Comparison of ENCODE assay signal across 25 cellular contexts in genomic region chr3:152944671-152945070, GRCh38.
"Had no signal": no experiment of that assay in that cellular context is flagged by ENCODE, and none has a peak within 500 bp of the region (broad histone marks: within the 10 kb centered on the region; RNA-seq: fewer than 3 reads in every experiment).

No MANE protein-coding gene starts in this region.

- H3K9me3 ChIP-seq: MG63, SJCRH30 had no signal

- H3K36me3 ChIP-seq: MG63, SJCRH30 had no signal

- H3K27me3 ChIP-seq: MG63, SJCRH30 had no signal

- H3K27ac ChIP-seq: RWPE1, SJCRH30 had no signal

- H3K4me3 ChIP-seq: MG63, SJCRH30 had no signal

- FAIRE-seq: HepG2, RCC 7860 had no signal

- H3K4me1 ChIP-seq: SJCRH30 had no signal

- DNase-seq: IMR-90, Karpas-422, KG1, MG63, NCI-H1092, NCI-H1105 treated with DMSO at 0.1 percent for 48 hours, NCI-H1417 treated with DMSO at 0.1 percent for 48 hours, NCI-H146, NCI-H1694 treated with DMSO at 0.1 percent for 48 hours, NCI-H1930, NCI-H2081, NCI-H2107, NCI-H226, NCI-H446, NCI-H510A, NCI-H524 treated with DMSO at 0.1 percent for 48 hours, NCI-H69, NCI-H774, SHP77 treated with DMSO at 0.1 percent for 48 hours, SJCRH30 had no signal

- ATAC-seq: HepG2, Right ventricle myocardium inferior, SK-N-SH treated with all-trans-retinoic acid at 6 μM for 48 hours had no signal
